8 cellular contexts compared by ENCODE assay signal in genomic region chr20:44733341-44734069, GRCh38. TPM values are rescaled to one million over a fixed set of nuclear protein-coding genes. Genes with fewer than 3 reads are reported as not detected.
DNase-seq lines count a peak whose midpoint lies in the region; ATAC-seq, FAIRE-seq and TF ChIP-seq lines count a peak whose summit lies in the region.

No MANE protein-coding gene starts in this region.

- H3K27ac ChIP-seq in naive thymus-derived CD4-positive, alpha-beta T cell (ENCODE audit: low read depth, low read length) = no peak overlapping the region
- peak overlapping the region in 1 of 5 donors; percentile 41 for H3K27ac ChIP-seq in stomach

- no peak for TF ChIP-seq POLR2A in erythroblast (IDR thresholded peaks at IDR 0.05; ENCODE audit: low read length)
- no peak for TF ChIP-seq POLR2A in stomach (IDR thresholded peaks at IDR 0.05)

- peak; percentile 77 for ATAC-seq in naive thymus-derived CD4-positive, alpha-beta T cell
- no peak for ATAC-seq in GM21447 (IDR thresholded peaks at IDR 0.05; ENCODE audit: unreplicated experiment)

- no peak overlapping the region for H3K4me3 ChIP-seq in naive thymus-derived CD4-positive, alpha-beta T cell (ENCODE audit: low read length)
- H3K4me3 ChIP-seq in stomach = no peak overlapping the region

- H3K9me3 ChIP-seq in naive thymus-derived CD4-positive, alpha-beta T cell (ENCODE audit: control insufficient read depth in 2 of 3, low read length in 3 of 3) = no peaks in the 10 kb centered on the region
- H3K9me3 ChIP-seq in stomach = no peaks in the 10 kb centered on the region

- peaks cover 11 to 23% (median 20%) of the 10 kb centered on the region in 7 donors for H3K4me1 Mint-ChIP-seq in naive thymus-derived CD4-positive, alpha-beta T cell

- H3K36me3 ChIP-seq in naive thymus-derived CD4-positive, alpha-beta T cell (ENCODE audit: control insufficient read depth in 2 of 3, insufficient read depth in 3 of 3, low read length in 3 of 3) = no peaks in the 10 kb centered on the region
- H3K36me3 ChIP-seq in stomach = no peaks in the 10 kb centered on the region

- H3K4me3 Mint-ChIP-seq in naive thymus-derived CD4-positive, alpha-beta T cell = no peak overlapping the region

- TF ChIP-seq CTCF in stomach (IDR thresholded peaks at IDR 0.05) = peak in 5 of 7 experiments; percentile 78 to 95 (median 87)

- peak overlapping the region in 1 of 9 donors; percentile 32 for H3K27ac Mint-ChIP-seq in naive thymus-derived CD4-positive, alpha-beta T cell

- H3K36me3 Mint-ChIP-seq in naive thymus-derived CD4-positive, alpha-beta T cell = peaks cover 0 to 18% (median 0%) of the 10 kb centered on the region in 5 donors

- CTCF ChIA-PET in naive thymus-derived CD4-positive, alpha-beta T cell (lab: Charles Lee) = interaction anchor here (0.9 to 2.1 kb wide), 9 partner anchors 48 to 520 kb away, joined by 3 to 8 read pairs (median 6); no protein-coding TSS in a partner anchor

- TF ChIP-seq EP300 in stomach (IDR thresholded peaks at IDR 0.05) = no peak

- POLR2A ChIA-PET in naive thymus-derived CD4-positive, alpha-beta T cell (lab: Charles Lee) = interaction anchor here (1.1 kb wide), 1 partner anchor 123 kb away, joined by 4 read pairs; no protein-coding TSS in a partner anchor

- 21 to 34% (median 25%) methylated on average over 7 of the region's 7 CpGs for WGBS in stomach, 5 donors

- H3K27me3 ChIP-seq in naive thymus-derived CD4-positive, alpha-beta T cell (ENCODE audit: control insufficient read depth in 2 of 2, insufficient read depth in 2 of 2, low read length in 2 of 2) = no peaks in the 10 kb centered on the region
- peaks cover 0 to 4% (median 0%) of the 10 kb centered on the region in 3 donors for H3K27me3 ChIP-seq in stomach

- FAIRE-seq in GM19239 (lab: Jason Lieb, UNC) = no peak

- H3K9me3 Mint-ChIP-seq in naive thymus-derived CD4-positive, alpha-beta T cell = peaks cover 0 to 10% (median 0%) of the 10 kb centered on the region in 11 donors

- intact Hi-C loops in naive thymus-derived CD4-positive, alpha-beta T cell (cut with micrococcal nuclease) = loop anchor here (1.0 to 10.0 kb wide), 14 partner anchors 48 to 617 kb away; partner anchors contain the start of genes SERINC3 (in 2 of the 2), FITM2 (in 1 of the 2), TTPAL (in 1 of the 2) and YWHAB (in 1 of the 2)
- intact Hi-C loops in stomach (cut with DNase I; ENCODE audit: low total_unique reads) = loop anchor here (5.0 kb wide), 1 partner anchor 46 kb away; no protein-coding TSS in a partner anchor

- DNase-seq in AG20443 (ENCODE audit: low spot score) (peak; percentile 76), GM19239 (ENCODE audit: insufficient read length, low spot score) (peak; percentile 53), NCI-H510A treated with DMSO at 0.1 percent for 48 hours (lab: John Stamatoyannopoulos, UW) (peak; percentile 41), activated T-cell treated with anti-CD3 and anti-CD28 coated beads for 4 hours (peak; percentile 27), erythroblast (lab: John Stamatoyannopoulos, UW) (peak; percentile 47 to 68), stomach (peak; percentile 81)
- peak; percentile 34 to 73 (median 57) for DNase-seq in naive thymus-derived CD4-positive, alpha-beta T cell

- H3K4me1 ChIP-seq in naive thymus-derived CD4-positive, alpha-beta T cell (ENCODE audit: control insufficient read depth in 2 of 2, insufficient read depth in 2 of 2, low read length in 2 of 2) = no peaks in the 10 kb centered on the region
- H3K4me1 ChIP-seq in stomach = peaks cover 17 to 41% (median 38%) of the 10 kb centered on the region in 4 donors

- H3K27me3 Mint-ChIP-seq in naive thymus-derived CD4-positive, alpha-beta T cell = no peaks in the 10 kb centered on the region

RNA-seq across cellular contexts. Expression of gene KCNK15, which starts 12.2 kb away (rescaled TPM):
- under 1 TPM in 1 of 5 experiments, not detected in 4; 0.19 TPM for total RNA-seq in naive thymus-derived CD4-positive, alpha-beta T cell
- polyA plus RNA-seq in naive thymus-derived CD4-positive, alpha-beta T cell = not detected
- 1 to 10 TPM in 3 of 5 donors, not detected in 2; 1.5 to 7.7 (median 4.5) TPM for total RNA-seq in stomach
- 1 to 10 TPM in 1 of 3 donors, under 1 TPM in 2; 0.46 to 2.6 (median 0.78) TPM for polyA plus RNA-seq in stomach

RNA-seq across cellular contexts. Expression of gene CCN5, which starts 18.3 kb away (rescaled TPM):
- total RNA-seq in naive thymus-derived CD4-positive, alpha-beta T cell = not detected
- polyA plus RNA-seq in naive thymus-derived CD4-positive, alpha-beta T cell = not detected
- total RNA-seq in stomach = 100 to 1,000 TPM in 1 of 5 donors, 10 to 100 TPM in 1, not detected in 3; 19.9 to 193 TPM
- 1 to 10 TPM; 2.5 to 8.2 (median 3.4) TPM for polyA plus RNA-seq in stomach

Comparison
In these comparisons a context has a peak if more than half of its experiments do, and no peak if none do; other contexts are left out.
1. DNase-seq: peak in every context shown above with its lines; median percentile 81 in stomach; 76 in AG20443; 58 in erythroblast; 57 in naive thymus-derived CD4-positive, alpha-beta T cell; 53 in GM19239; 41 in NCI-H510A treated with DMSO at 0.1 percent for 48 hours; 27 in activated T-cell treated with anti-CD3 and anti-CD28 coated beads for 4 hours.